In genomic region chr12:79444089-79444488, GRCh38 we compare ENCODE assay signal across 1 cellular context.
TF ChIP-seq lines count a peak whose summit lies in the region.

No MANE protein-coding gene starts in this region.

TF ChIP-seq in IMR-90, 13 proteins besides CTCF, POLR2A, EP300 and RAD21 (continued from another document):
- TF ChIP-seq, protein P1, sequence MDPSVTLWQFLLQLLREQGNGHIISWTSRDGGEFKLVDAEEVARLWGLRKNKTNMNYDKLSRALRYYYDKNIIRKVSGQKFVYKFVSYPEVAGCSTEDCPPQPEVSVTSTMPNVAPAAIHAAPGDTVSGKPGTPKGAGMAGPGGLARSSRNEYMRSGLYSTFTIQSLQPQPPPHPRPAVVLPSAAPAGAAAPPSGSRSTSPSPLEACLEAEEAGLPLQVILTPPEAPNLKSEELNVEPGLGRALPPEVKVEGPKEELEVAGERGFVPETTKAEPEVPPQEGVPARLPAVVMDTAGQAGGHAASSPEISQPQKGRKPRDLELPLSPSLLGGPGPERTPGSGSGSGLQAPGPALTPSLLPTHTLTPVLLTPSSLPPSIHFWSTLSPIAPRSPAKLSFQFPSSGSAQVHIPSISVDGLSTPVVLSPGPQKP (IDR thresholded peaks at IDR 0.05; ENCODE audit: borderline replicate concordance, low read depth, low read length), result no peak
